In genomic region chr2:127065932-127066318, GRCh38 we compare ENCODE assay signal across 19 cellular contexts. TPM values are rescaled to one million over a fixed set of nuclear protein-coding genes. Genes with fewer than 3 reads are reported as not detected.
DNase-seq lines count a peak whose midpoint lies in the region; ATAC-seq and TF ChIP-seq lines count a peak whose summit lies in the region.
"Had no signal": no experiment of that assay in that cellular context is flagged by ENCODE, and none has a peak within 500 bp of the region (broad histone marks: within the 10 kb centered on the region; RNA-seq: fewer than 3 reads in every experiment).

No MANE protein-coding gene starts in this region.

- H3K9me3 ChIP-seq in NT2/D1 (ENCODE audit: insufficient read depth, low read length) (no peaks in the 10 kb centered on the region), esophagus muscularis mucosa (no peaks in the 10 kb centered on the region), gastrocnemius medialis (no peaks in the 10 kb centered on the region)
- H3K9me3 ChIP-seq: BE2C, pancreas, testis had no signal

- H3K36me3 ChIP-seq in NT2/D1 (ENCODE audit: insufficient read depth, insufficient read length, low read length): peaks cover 45% of the 10 kb centered on the region
- peaks cover 0 to 53% (median 15%) of the 10 kb centered on the region in 4 donors for H3K36me3 ChIP-seq in esophagus muscularis mucosa
- peaks cover 0 to 35% of the 10 kb centered on the region in 2 donors for H3K36me3 ChIP-seq in gastrocnemius medialis
- H3K36me3 ChIP-seq: pancreas had no signal

- in situ Hi-C loops in gastrocnemius medialis (cut with MboI; ENCODE audit: low sequenced_read_pairs in 4 of 4): loop anchor here in 1 of 4 donors (10.0 to 25.0 kb wide), 2 partner anchors 89 to 446 kb away; no protein-coding TSS in a partner anchor

- peaks cover 44% of the 10 kb centered on the region for H3K4me1 ChIP-seq in NT2/D1 (ENCODE audit: insufficient read depth, insufficient read length)
- H3K4me1 ChIP-seq in esophagus muscularis mucosa: peaks cover 36 to 61% (median 48%) of the 10 kb centered on the region in 4 donors
- H3K4me1 ChIP-seq in gastrocnemius medialis: peaks cover 74 to 96% of the 10 kb centered on the region in 2 donors
- H3K4me1 ChIP-seq: pancreas had no signal

- TF ChIP-seq CTCF in CD14-positive monocyte (IDR thresholded peaks at IDR 0.05) (no peak), esophagus muscularis mucosa (IDR thresholded peaks at IDR 0.05) (no peak), gastrocnemius medialis (IDR thresholded peaks at IDR 0.05 in 4 of 5, conservative IDR thresholded peaks at IDR 0.05 in 1 of 5) (no peak)

- intact Hi-C loops in CD14-positive monocyte (cut with micrococcal nuclease) (loop anchor here (10.0 kb wide), 2 partner anchors 349 to 411 kb away; partner anchors contain the start of genes GYPC (in 1 of the 2) and PROC (in 1 of the 2)), esophagus muscularis mucosa (cut with DNase I) (loop anchor here (10.0 kb wide), 2 partner anchors 109 to 219 kb away; no protein-coding TSS in a partner anchor), gastrocnemius medialis (cut with DNase I; ENCODE audit: low total_unique reads) (loop anchor here (1.0 to 10.0 kb wide), 4 partner anchors 37 to 346 kb away; partner anchors contain the start of gene MAP3K2)

- WGBS in esophagus muscularis mucosa: 89% methylated on average over 5 of the region's 5 CpGs

- no peak for TF ChIP-seq EP300 in esophagus muscularis mucosa (IDR thresholded peaks at IDR 0.05)

- ATAC-seq in gastrocnemius medialis (no peak), HG03135 (IDR thresholded peaks at IDR 0.05; ENCODE audit: unreplicated experiment) (no peak), GM21360 (IDR thresholded peaks at IDR 0.05; ENCODE audit: unreplicated experiment) (no peak)
- ATAC-seq: activated T-cell treated with anti-CD3 and anti-CD28 coated beads, Interleukin-2, amount 50 U/mL, for 72 hours; pancreas had no signal

- H3K4me3 Mint-ChIP-seq in CD14-positive monocyte: peak overlapping the region in 1 of 2 donors; percentile 15
- H3K4me3 Mint-ChIP-seq: IgD-negative memory B cell, memory B cell had no signal

- no peaks in the 10 kb centered on the region for H3K27me3 ChIP-seq in NT2/D1 (ENCODE audit: insufficient read depth, insufficient read length)
- H3K27me3 ChIP-seq in esophagus muscularis mucosa: no peaks in the 10 kb centered on the region
- no peaks in the 10 kb centered on the region for H3K27me3 ChIP-seq in gastrocnemius medialis
- H3K27me3 ChIP-seq: BE2C, pancreas, testis had no signal

- H3K27me3 Mint-ChIP-seq in CD14-positive monocyte (ENCODE audit: low read depth in 3 of 3): peaks cover 2 to 8% (median 3%) of the 10 kb centered on the region in 3 donors
- H3K27me3 Mint-ChIP-seq: IgD-negative memory B cell, memory B cell had no signal

- H3K9me3 Mint-ChIP-seq in CD14-positive monocyte: peaks cover 0 to 4% (median 0%) of the 10 kb centered on the region in 7 donors
- H3K9me3 Mint-ChIP-seq: activated T-cell treated with anti-CD3 and anti-CD28 coated beads, Interleukin-2, amount 50 U/mL, for 72 hours; IgD-negative memory B cell; memory B cell had no signal

- H3K36me3 Mint-ChIP-seq in CD14-positive monocyte: peaks cover 10% of the 10 kb centered on the region in 2 donors

- H3K4me3 ChIP-seq in NT2/D1 (ENCODE audit: insufficient read length, low read depth): no peak overlapping the region
- H3K4me3 ChIP-seq in esophagus muscularis mucosa: no peak overlapping the region
- no peak overlapping the region for H3K4me3 ChIP-seq in gastrocnemius medialis
- H3K4me3 ChIP-seq: pancreas, testis had no signal

- H3K9ac ChIP-seq in NT2/D1 (ENCODE audit: insufficient read length, low read depth): peak overlapping the region; percentile 44

- DNase-seq in CD14-positive monocyte (ENCODE audit: low spot score) (no peak), NT2/D1 (ENCODE audit: low read depth, low spot score) (no peak), esophagus muscularis mucosa (ENCODE audit: extremely low spot score) (no peak), gastrocnemius medialis (no peak), NCI-H526 treated with DMSO at 0.1 percent for 48 hours (lab: John Stamatoyannopoulos, UW) (no peak), midbrain (lab: John Stamatoyannopoulos, UW) (no peak)
- DNase-seq: activated CD4-positive, CD25-positive, alpha-beta regulatory T cell; activated T-cell treated with anti-CD3 and anti-CD28 coated beads, Interleukin-2, amount 50 U/mL, for 72 hours; anterior cingulate cortex; BE2C; NCI-H1417; NCI-H446; pancreas; T-helper 1 cell; testis had no signal

- TF ChIP-seq POLR2A in esophagus muscularis mucosa (IDR thresholded peaks at IDR 0.05; ENCODE audit: low read depth): no peak
- TF ChIP-seq POLR2A in gastrocnemius medialis (IDR thresholded peaks at IDR 0.05): no peak

- H3K27ac ChIP-seq in esophagus muscularis mucosa (replicated peaks in 1 of 4) (peak overlapping the region; percentile 58 to 81 (median 68)), gastrocnemius medialis (peak overlapping the region; percentile 97 to 100 (median 100))
- H3K27ac ChIP-seq: pancreas had no signal

- H3K4me1 Mint-ChIP-seq in CD14-positive monocyte: peaks cover 52% of the 10 kb centered on the region

- H3K27ac Mint-ChIP-seq in CD14-positive monocyte: peak overlapping the region in 6 of 7 donors; percentile 85 to 94 (median 91)
- H3K27ac Mint-ChIP-seq: memory B cell had no signal

RNA-seq across cellular contexts. Expression of gene BIN1, which starts 41.0 kb away (rescaled TPM):
- polyA plus RNA-seq in CD14-positive monocyte: 1 to 10 TPM; 4.1 to 7.5 TPM
- total RNA-seq in esophagus muscularis mucosa (10 to 100 TPM; 32.4 to 78.2 (median 50.2) TPM), gastrocnemius medialis (1,000 to 10,000 TPM; 1,150 to 2,167 (median 1,736) TPM)

Comparison
In these comparisons a context has a peak if more than half of its experiments do, and no peak if none do; other contexts are left out.
1. RNA of gene BIN1, which starts 41.0 kb away (total RNA-seq): 1,150 to 2,167 TPM in gastrocnemius medialis; 32.4 to 78.2 TPM in esophagus muscularis mucosa; every median in the first group is over 10 times any median in the second.